Comparison of ENCODE assay signal across 19 cellular contexts in genomic region chr14:75467763-75468162, GRCh38. TPM values are rescaled to one million over a fixed set of nuclear protein-coding genes. Genes with fewer than 3 reads are reported as not detected.
DNase-seq lines count a peak whose midpoint lies in the region; ATAC-seq and TF ChIP-seq lines count a peak whose summit lies in the region.
"Had no signal": no experiment of that assay in that cellular context is flagged by ENCODE, and none has a peak within 500 bp of the region (broad histone marks: within the 10 kb centered on the region; RNA-seq: fewer than 3 reads in every experiment).

No MANE protein-coding gene starts in this region.

- H4K20me1 ChIP-seq in DOHH2 (ENCODE audit: control insufficient read depth, insufficient read depth, low read depth, low read length): no peaks in the 10 kb centered on the region

- peaks cover 9% of the 10 kb centered on the region for H3K4me1 Mint-ChIP-seq in T-helper 17 cell

- peaks cover 6% of the 10 kb centered on the region for H3K27me3 Mint-ChIP-seq in T-helper 17 cell

- H3K36me3 ChIP-seq in DOHH2 (ENCODE audit: control insufficient read depth, low read length): peaks cover 11% of the 10 kb centered on the region
- H3K36me3 ChIP-seq in psoas muscle (ENCODE audit: insufficient read depth in 1 of 2, low read depth in 1 of 2): peaks cover 19 to 73% of the 10 kb centered on the region in 2 donors
- peaks cover 8 to 76% (median 66%) of the 10 kb centered on the region in 5 donors for H3K36me3 ChIP-seq in subcutaneous abdominal adipose tissue (ENCODE audit: control insufficient read depth in 5 of 5, insufficient read depth in 5 of 5, low read length in 5 of 5)

- DNase-seq in T-helper 17 cell (no peak), psoas muscle (no peak), GDM1 (lab: John Stamatoyannopoulos, UW) (no peak)
- no peak for DNase-seq in central memory CD4-positive, alpha-beta T cell
- DNase-seq in stimulated activated CD4-positive, alpha-beta T cell treated with anti-CD3 and anti-CD28 coated beads, Interleukin-15, amount 100 ng/mL, for 24 hours: no peak
- DNase-seq: C1 segment of cervical spinal cord; CD8-positive, alpha-beta memory T cell; DMS53; GOT3; NCI-H1092 treated with DMSO at 0.1 percent for 48 hours; NCI-H146; NCI-H2029 treated with DMSO at 0.1 percent for 48 hours; NCI-H2171 treated with DMSO at 0.1 percent for 48 hours; SHP77 treated with DMSO at 0.1 percent for 48 hours had no signal

- TF ChIP-seq CTCF in DOHH2 (IDR thresholded peaks at IDR 0.05; ENCODE audit: low read depth, low read length, poor library complexity, severe bottlenecking): no peak
- TF ChIP-seq CTCF in psoas muscle (IDR thresholded peaks at IDR 0.05): no peak

- H3K9me3 ChIP-seq in DOHH2 (ENCODE audit: control insufficient read depth, insufficient read depth, low read length): no peaks in the 10 kb centered on the region
- H3K9me3 ChIP-seq in T-helper 17 cell (ENCODE audit: control insufficient read depth, low read length, poor library complexity, severe bottlenecking): no peaks in the 10 kb centered on the region
- no peaks in the 10 kb centered on the region for H3K9me3 ChIP-seq in psoas muscle
- no peaks in the 10 kb centered on the region for H3K9me3 ChIP-seq in subcutaneous abdominal adipose tissue (ENCODE audit: control insufficient read depth in 5 of 5, low read length in 5 of 5)

- H3K36me3 Mint-ChIP-seq in T-helper 17 cell (ENCODE audit: low read depth): no peaks in the 10 kb centered on the region
- H3K36me3 Mint-ChIP-seq: CD8-positive, alpha-beta memory T cell had no signal

- intact Hi-C loops in psoas muscle (cut with DNase I): no loop called here

- peaks cover 72% of the 10 kb centered on the region for H3K4me1 ChIP-seq in DOHH2 (ENCODE audit: control insufficient read depth, low read length)
- peaks cover 50% of the 10 kb centered on the region for H3K4me1 ChIP-seq in psoas muscle
- peaks cover 1 to 33% (median 24%) of the 10 kb centered on the region in 5 donors for H3K4me1 ChIP-seq in subcutaneous abdominal adipose tissue (ENCODE audit: control insufficient read depth in 5 of 5, insufficient read depth in 5 of 5, low read length in 5 of 5)

- H3K4me2 ChIP-seq in DOHH2 (ENCODE audit: low read length): peak overlapping the region; percentile 15; the same call in 1 of the 2 replicates

- H3F3A ChIP-seq in DOHH2 (ENCODE audit: control insufficient read depth, insufficient read depth): peaks cover 9% of the 10 kb centered on the region

- H3K9ac ChIP-seq in subcutaneous abdominal adipose tissue (ENCODE audit: low read length in 5 of 5): peak overlapping the region in 1 of 5 donors; percentile 21

- H3K4me3 Mint-ChIP-seq in T-helper 17 cell: no peak overlapping the region
- H3K4me3 Mint-ChIP-seq: CD8-positive, alpha-beta memory T cell had no signal

- no peak for ATAC-seq in T-helper 17 cell
- no peak for ATAC-seq in psoas muscle
- ATAC-seq: K562 had no signal

- H3K4me3 ChIP-seq in DOHH2 (ENCODE audit: low read length) (no peak overlapping the region), psoas muscle (no peak overlapping the region), subcutaneous abdominal adipose tissue (ENCODE audit: low read depth in 1 of 5, low read length in 5 of 5) (no peak overlapping the region)
- H3K4me3 ChIP-seq: K562 had no signal

- H3K27ac ChIP-seq in DOHH2 (ENCODE audit: low read depth, low read length) (no peak overlapping the region), psoas muscle (peak overlapping the region; percentile 71), subcutaneous abdominal adipose tissue (ENCODE audit: low read depth, low read length) (peak overlapping the region; percentile 62)

- WGBS in psoas muscle, 3 donors: 81 to 94% (median 86%) methylated on average over 11 of the region's 11 CpGs

- peak overlapping the region; percentile 73 for H3K27ac Mint-ChIP-seq in T-helper 17 cell
- H3K27ac Mint-ChIP-seq: CD8-positive, alpha-beta memory T cell had no signal

- no peaks in the 10 kb centered on the region for H3K9me2 ChIP-seq in DOHH2 (replicated peaks; ENCODE audit: control insufficient read depth, low read length)

- H3K79me2 ChIP-seq in DOHH2 (ENCODE audit: control insufficient read depth, low read length): no peaks in the 10 kb centered on the region

- H3K27me3 ChIP-seq in DOHH2 (ENCODE audit: control insufficient read depth, low read length) (no peaks in the 10 kb centered on the region), psoas muscle (ENCODE audit: insufficient read depth in 3 of 3, low read length in 2 of 3) (no peaks in the 10 kb centered on the region), subcutaneous abdominal adipose tissue (ENCODE audit: control insufficient read depth in 5 of 5, insufficient read depth in 4 of 5, low read length in 5 of 5) (no peaks in the 10 kb centered on the region)

RNA-seq across cellular contexts. Expression of gene JDP2, which starts 39.9 kb away (rescaled TPM):
- 1 to 10 TPM in 1 of 2 donors, under 1 TPM in 1; 0.86 to 1.4 TPM for total RNA-seq in T-helper 17 cell
- total RNA-seq in psoas muscle: 10 to 100 TPM; 11.0 to 49.6 (median 30.8) TPM
- polyA plus RNA-seq in psoas muscle: 10 to 100 TPM; 13.2 to 73.2 (median 49.9) TPM
- polyA plus RNA-seq: CD8-positive, alpha-beta memory T cell had no signal

RNA-seq across cellular contexts. Expression of gene BATF, which starts 54.5 kb away (rescaled TPM):
- 10 to 100 TPM; 20.3 to 21.3 TPM for total RNA-seq in T-helper 17 cell
- under 1 TPM in 3 of 4 donors, not detected in 1; 0.58 to 0.77 (median 0.76) TPM for total RNA-seq in psoas muscle
- polyA plus RNA-seq in psoas muscle: under 1 TPM; 0.29 to 0.86 (median 0.70) TPM
- total RNA-seq: A673, NCI-H460 had no signal

Comparison
In these comparisons a context has a peak if more than half of its experiments do, and no peak if none do; other contexts are left out.
1. RNA of gene JDP2, which starts 39.9 kb away (total RNA-seq): 11.0 to 49.6 TPM in psoas muscle; 0.86 to 1.4 TPM in T-helper 17 cell; every median in the first group is over 4 times any median in the second.
2. RNA of gene BATF, which starts 54.5 kb away (total RNA-seq): 20.3 to 21.3 TPM in T-helper 17 cell; 0.58 to 0.77 TPM in psoas muscle; every median in the first group is over 10 times any median in the second.